In the genomic region with DNA sequence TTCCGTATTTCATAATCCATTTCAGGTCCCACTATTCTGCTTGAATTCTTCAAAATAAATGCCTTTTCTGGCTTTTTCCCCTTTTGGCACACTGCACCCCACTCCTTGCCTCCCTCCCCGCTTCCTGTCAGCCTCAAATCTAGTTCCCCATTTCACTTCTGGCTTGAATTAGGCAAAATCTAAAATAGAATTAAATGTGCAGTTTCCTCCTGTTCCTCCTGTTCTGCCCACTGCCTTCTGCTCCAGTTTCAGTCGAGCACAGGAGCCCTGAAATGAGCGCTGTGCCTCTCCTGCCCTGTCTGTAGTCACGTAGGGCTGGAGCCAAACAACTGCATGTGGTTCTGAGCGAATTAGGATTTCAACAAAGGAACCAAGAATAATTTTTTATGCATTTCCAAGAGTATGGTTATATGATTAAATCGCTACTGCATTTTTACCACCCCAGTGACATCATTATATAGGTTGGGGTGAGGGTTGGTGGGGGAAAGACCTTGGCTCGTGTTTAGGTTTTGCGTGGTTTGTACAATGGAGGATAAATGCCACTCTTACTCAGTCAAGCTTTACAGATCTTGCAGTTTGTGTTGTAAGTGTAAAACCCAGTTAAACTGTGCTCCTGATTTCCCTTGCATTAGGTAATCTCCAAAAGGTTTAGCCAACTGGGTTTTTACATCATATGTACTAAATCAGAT, we compare ENCODE assay signal across 8 cellular contexts.
A peak's percentile ranks its signal among the peaks of the same experiment; 100 is the strongest.
DNase-seq lines count a peak whose midpoint lies in the region; ATAC-seq and TF ChIP-seq lines count a peak whose summit lies in the region.

No MANE protein-coding gene starts in this region.

- H3K36me3 ChIP-seq in DOHH2 (ENCODE audit: control insufficient read depth, low read length) (peaks cover 37% of the 10 kb centered on the region), colonic mucosa (peaks cover 6% of the 10 kb centered on the region)

- H3K9me2 ChIP-seq in DOHH2 (replicated peaks; ENCODE audit: control insufficient read depth, low read length), result no peaks in the 10 kb centered on the region

- H3K4me3 Mint-ChIP-seq in osteocyte (ENCODE audit: unreplicated experiment), result no peak overlapping the region

- H3K9me3 ChIP-seq in DOHH2 (ENCODE audit: control insufficient read depth, insufficient read depth, low read length) (no peaks in the 10 kb centered on the region), colonic mucosa (no peaks in the 10 kb centered on the region)

- no peaks in the 10 kb centered on the region for H3K27me3 Mint-ChIP-seq in osteocyte (ENCODE audit: unreplicated experiment)

- H3K27ac Mint-ChIP-seq in osteocyte (ENCODE audit: unreplicated experiment), result peak overlapping the region; percentile 17

- no peak overlapping the region for H3K9ac ChIP-seq in colonic mucosa (ENCODE audit: low read depth in 2 of 2, low read length in 2 of 2)

- H3K4me1 ChIP-seq in DOHH2 (ENCODE audit: control insufficient read depth, low read length), result peaks cover 22% of the 10 kb centered on the region
- peaks cover 7% of the 10 kb centered on the region for H3K4me1 ChIP-seq in colonic mucosa

- H3K27me3 ChIP-seq in DOHH2 (ENCODE audit: control insufficient read depth, low read length) (no peaks in the 10 kb centered on the region), colonic mucosa (no peaks in the 10 kb centered on the region)

- peaks cover 8% of the 10 kb centered on the region; the same call in 1 of the 2 replicates for H3F3A ChIP-seq in DOHH2 (ENCODE audit: control insufficient read depth, insufficient read depth)

- peaks cover 5% of the 10 kb centered on the region for H3K4me1 Mint-ChIP-seq in osteocyte (ENCODE audit: unreplicated experiment)

- TF ChIP-seq CTCF in DOHH2 (IDR thresholded peaks at IDR 0.05; ENCODE audit: low read depth, low read length, poor library complexity, severe bottlenecking) (no peak), colonic mucosa (IDR thresholded peaks at IDR 0.05) (no peak), osteocyte (IDR thresholded peaks at IDR 0.05) (no peak)

- H3K9me3 Mint-ChIP-seq in osteocyte (ENCODE audit: unreplicated experiment), result peaks cover 6% of the 10 kb centered on the region

- no peaks in the 10 kb centered on the region for H3K79me2 ChIP-seq in DOHH2 (ENCODE audit: control insufficient read depth, low read length)

- peak overlapping the region; percentile 26 for H3K4me3 ChIP-seq in DOHH2 (ENCODE audit: low read length)
- H3K4me3 ChIP-seq in colonic mucosa, result no peak overlapping the region

- peaks cover 63% of the 10 kb centered on the region for H3K36me3 Mint-ChIP-seq in osteocyte (ENCODE audit: unreplicated experiment)

- H4K20me1 ChIP-seq in DOHH2 (ENCODE audit: control insufficient read depth, insufficient read depth, low read depth, low read length), result no peaks in the 10 kb centered on the region

- peak; percentile 33 for DNase-seq in OCI-M1 (lab: John Stamatoyannopoulos, UW)
- DNase-seq in colonic mucosa, result no peak
- DNase-seq in osteocyte (ENCODE audit: extremely low spot score, unreplicated experiment), result no peak
- no peak for DNase-seq in NCI-H2029 treated with DMSO at 0.1 percent for 48 hours (lab: John Stamatoyannopoulos, UW)
- DNase-seq in AG08395 (ENCODE audit: low spot score), result no peak
- DNase-seq in HK-2 (ENCODE audit: unreplicated experiment), result no peak

- ATAC-seq in HG03457 (IDR thresholded peaks at IDR 0.05; ENCODE audit: unreplicated experiment), result no peak

- H3K4me2 ChIP-seq in DOHH2 (ENCODE audit: low read length), result peak overlapping the region; percentile 48

- H3K27ac ChIP-seq in DOHH2 (ENCODE audit: low read depth, low read length), result no peak overlapping the region
- peak overlapping the region; percentile 35 for H3K27ac ChIP-seq in colonic mucosa

- intact Hi-C loops in colonic mucosa (cut with DNase I), result no loop called here
